8 cellular contexts compared by ENCODE assay signal in genomic region chr2:667332-668000, GRCh38. TPM values are rescaled to one million over a fixed set of nuclear protein-coding genes. Genes with fewer than 3 reads are reported as not detected.
DNase-seq lines count a peak whose midpoint lies in the region; ATAC-seq and TF ChIP-seq lines count a peak whose summit lies in the region.

No MANE protein-coding gene starts in this region.

- H2BK5ac ChIP-seq in neuronal stem cell (ENCODE audit: low read length) = no peak overlapping the region

- H4K91ac ChIP-seq in neuronal stem cell (ENCODE audit: low read depth, low read length, poor library complexity) = no peak overlapping the region

- H3K4me1 Mint-ChIP-seq in T-helper 17 cell = peaks cover 8% of the 10 kb centered on the region
- H3K4me1 Mint-ChIP-seq in stimulated activated effector memory CD8-positive, alpha-beta T cell treated with anti-CD3 and anti-CD28 coated beads, Interleukin-12 subunit alpha, Interleukin-12 subunit beta, amount 100 ng/mL, for 72 hours = peaks cover 49% of the 10 kb centered on the region

- no peak overlapping the region for H3K4me3 ChIP-seq in gastroesophageal sphincter
- H3K4me3 ChIP-seq in neuronal stem cell (ENCODE audit: low read length in 2 of 2) = no peak overlapping the region

- H3K4me1 ChIP-seq in gastroesophageal sphincter (peaks cover 0 to 9% (median 0%) of the 10 kb centered on the region in 3 donors), neuronal stem cell (ENCODE audit: control insufficient read depth in 2 of 2, insufficient read depth in 1 of 2, low read depth in 1 of 2, low read length in 2 of 2) (no peaks in the 10 kb centered on the region)

- H3K9me3 Mint-ChIP-seq in stimulated activated effector memory CD8-positive, alpha-beta T cell treated with anti-CD3 and anti-CD28 coated beads, Interleukin-12 subunit alpha, Interleukin-12 subunit beta, amount 100 ng/mL, for 72 hours = peaks cover 8% of the 10 kb centered on the region

- peak; percentile 41 for DNase-seq in Caki2 (ENCODE audit: low read depth)
- no peak for DNase-seq in T-helper 17 cell
- no peak for DNase-seq in stimulated activated effector memory CD8-positive, alpha-beta T cell treated with anti-CD3 and anti-CD28 coated beads, Interleukin-12 subunit alpha, Interleukin-12 subunit beta, amount 100 ng/mL, for 72 hours (ENCODE audit: low spot score in 2 of 2)
- DNase-seq in neuronal stem cell (ENCODE audit: low spot score) = no peak
- no peak for DNase-seq in D341Med (ENCODE audit: low spot score)

- WGBS in gastroesophageal sphincter (ENCODE audit: low coverage in 1 of 2), 2 donors = 74 to 78% methylated on average over 5 of the region's 5 CpGs
- WGBS in neuronal stem cell (ENCODE audit: extremely low coverage in 2 of 2, insufficient read length in 2 of 2, insufficient replicate concordance in 1 of 2), 2 donors = no CpG with 5 or more reads among the region's 5 CpGs

- H3K79me1 ChIP-seq in neuronal stem cell (ENCODE audit: low read depth, low read length) = peaks cover 6% of the 10 kb centered on the region

- no peak for TF ChIP-seq POLR2A in gastroesophageal sphincter (IDR thresholded peaks at IDR 0.05)

- H2AK5ac ChIP-seq in neuronal stem cell (ENCODE audit: low read depth, low read length) = no peak overlapping the region

- H3K4me3 Mint-ChIP-seq in T-helper 17 cell = no peak overlapping the region
- no peak overlapping the region for H3K4me3 Mint-ChIP-seq in stimulated activated effector memory CD8-positive, alpha-beta T cell treated with anti-CD3 and anti-CD28 coated beads, Interleukin-12 subunit alpha, Interleukin-12 subunit beta, amount 100 ng/mL, for 72 hours

- H3K4ac ChIP-seq in neuronal stem cell (ENCODE audit: low read length) = no peak overlapping the region

- no peak overlapping the region for H3K27ac ChIP-seq in gastroesophageal sphincter
- no peak overlapping the region for H3K27ac ChIP-seq in neuronal stem cell (replicated peaks; ENCODE audit: low read length)

- H3K36me3 Mint-ChIP-seq in T-helper 17 cell (ENCODE audit: low read depth) = peaks cover 12% of the 10 kb centered on the region
- H3K36me3 Mint-ChIP-seq in stimulated activated effector memory CD8-positive, alpha-beta T cell treated with anti-CD3 and anti-CD28 coated beads, Interleukin-12 subunit alpha, Interleukin-12 subunit beta, amount 100 ng/mL, for 72 hours = peaks cover 66% of the 10 kb centered on the region

- H3K4me2 ChIP-seq in neuronal stem cell (ENCODE audit: insufficient read depth, low read length, poor library complexity, severe bottlenecking) = no peak overlapping the region

- no peak overlapping the region for H3K18ac ChIP-seq in neuronal stem cell (ENCODE audit: low read length)

- in situ Hi-C loops in Caki2 (cut with HindIII; ENCODE audit: low pct_unique_long_range_greater_than_20kb, low sequenced_read_pairs) = no loop called here

- no peak overlapping the region for H4K8ac ChIP-seq in neuronal stem cell (ENCODE audit: low read depth, low read length)

- H2BK15ac ChIP-seq in neuronal stem cell (ENCODE audit: low read length) = no peak overlapping the region

- H2BK12ac ChIP-seq in neuronal stem cell (ENCODE audit: low read length) = no peak overlapping the region

- no peak overlapping the region for H2AFZ ChIP-seq in neuronal stem cell (ENCODE audit: low read length)

- H3K36me3 ChIP-seq in gastroesophageal sphincter (peaks cover 0 to 95% of the 10 kb centered on the region in 2 donors), neuronal stem cell (replicated peaks in 1 of 2; ENCODE audit: control insufficient read depth in 2 of 2, insufficient read depth in 2 of 2, low read length in 2 of 2) (peaks cover 40 to 86% of the 10 kb centered on the region in 2 donors)

- ATAC-seq in HG02884 (IDR thresholded peaks at IDR 0.05; ENCODE audit: unreplicated experiment) = peak; percentile 57
- peak; percentile 61 for ATAC-seq in T-helper 17 cell
- no peak for ATAC-seq in gastroesophageal sphincter
- peak; percentile 86 for ATAC-seq in stimulated activated effector memory CD8-positive, alpha-beta T cell treated with anti-CD3 and anti-CD28 coated beads, Interleukin-12 subunit alpha, Interleukin-12 subunit beta, amount 100 ng/mL, for 72 hours
- ATAC-seq in GM21717 (IDR thresholded peaks at IDR 0.05; ENCODE audit: unreplicated experiment) = no peak

- no peak overlapping the region for H2BK120ac ChIP-seq in neuronal stem cell (ENCODE audit: low read depth, low read length)

- peak in 3 of 4 experiments; percentile 33 to 45 (median 37) for TF ChIP-seq CTCF in gastroesophageal sphincter (IDR thresholded peaks at IDR 0.05)

- H3K23ac ChIP-seq in neuronal stem cell (ENCODE audit: low read depth, low read length, poor library complexity) = no peak overlapping the region

- H3K27me3 ChIP-seq in gastroesophageal sphincter (no peaks in the 10 kb centered on the region), neuronal stem cell (ENCODE audit: control insufficient read depth in 3 of 3, insufficient read depth in 3 of 3, low read depth in 1 of 3, low read length in 3 of 3) (no peaks in the 10 kb centered on the region)

- H3K9me3 ChIP-seq in T-helper 17 cell (ENCODE audit: control insufficient read depth, low read length, poor library complexity, severe bottlenecking) (no peaks in the 10 kb centered on the region), gastroesophageal sphincter (peaks cover 0 to 17% (median 0%) of the 10 kb centered on the region in 3 donors), neuronal stem cell (replicated peaks in 1 of 2; ENCODE audit: control insufficient read depth in 2 of 2, insufficient read depth in 1 of 2, low read depth in 1 of 2, low read length in 2 of 2) (peaks cover 14 to 28% of the 10 kb centered on the region in 2 donors)

- H3K9ac ChIP-seq in neuronal stem cell (ENCODE audit: low read depth, low read length, poor library complexity) = no peak overlapping the region

- H3K27me3 Mint-ChIP-seq in T-helper 17 cell = no peaks in the 10 kb centered on the region

- H3K27ac Mint-ChIP-seq in T-helper 17 cell = peak overlapping the region; percentile 37
- H3K27ac Mint-ChIP-seq in stimulated activated effector memory CD8-positive, alpha-beta T cell treated with anti-CD3 and anti-CD28 coated beads, Interleukin-12 subunit alpha, Interleukin-12 subunit beta, amount 100 ng/mL, for 72 hours = no peak overlapping the region

- no peak for TF ChIP-seq EP300 in gastroesophageal sphincter (IDR thresholded peaks at IDR 0.05)

- H3K14ac ChIP-seq in neuronal stem cell (ENCODE audit: low read length) = no peak overlapping the region

RNA-seq across cellular contexts. Expression of gene TMEM18, which starts 9.7 kb away (rescaled TPM):
- 31.3 and 31.9 TPM in 2 replicates for total RNA-seq in Caki2 (2014; rRNA removed; shearing (Covaris generic); ENCODE audit: low replicate concordance)
- total RNA-seq in T-helper 17 cell (10 to 100 TPM; 29.3 to 34.3 TPM), gastroesophageal sphincter (10 to 100 TPM; 10.6 to 32.7 (median 18.8) TPM)
- 33.2 TPM for polyA plus RNA-seq in neuronal stem cell (2013, experiment 1 of 2)
- 35.6 TPM for polyA plus RNA-seq in neuronal stem cell (2013, experiment 2 of 2)

Comparison
In these comparisons a context has a peak if more than half of its experiments do, and no peak if none do; other contexts are left out.
1. ATAC-seq: peak in HG02884 (single experiment), T-helper 17 cell (single experiment) and stimulated activated effector memory CD8-positive, alpha-beta T cell treated with anti-CD3 and anti-CD28 coated beads, Interleukin-12 subunit alpha, Interleukin-12 subunit beta, amount 100 ng/mL, for 72 hours (single experiment); none in gastroesophageal sphincter (single experiment) and GM21717 (single experiment).